ENCODE assay signal across 18 cellular contexts in the genomic region with DNA sequence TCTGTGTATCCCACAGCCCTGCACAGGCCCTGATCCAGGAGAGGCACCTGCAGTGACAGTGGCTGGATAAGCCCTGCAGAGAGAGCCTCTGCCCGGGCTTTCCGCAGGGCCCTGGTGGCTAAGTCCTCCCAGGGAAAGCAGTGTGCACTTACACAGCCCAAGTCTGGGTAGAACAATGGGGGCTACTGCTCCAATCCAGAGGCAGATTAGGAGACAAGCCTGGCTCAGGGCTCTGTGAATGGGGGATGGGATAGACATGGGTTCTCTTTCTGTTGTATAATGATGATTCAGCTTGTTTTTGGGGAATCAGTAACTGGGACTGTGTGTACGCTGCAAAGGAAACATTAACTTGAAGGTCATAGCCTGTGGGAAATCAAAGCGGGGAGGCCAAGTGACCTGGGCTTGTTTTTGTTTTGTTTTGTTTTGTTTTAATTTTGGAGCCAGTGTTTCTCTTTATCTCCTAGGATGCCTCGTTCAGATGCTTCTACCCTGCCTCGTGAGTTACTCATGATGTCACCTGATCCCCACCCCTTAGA. TPM values are rescaled to one million over a fixed set of nuclear protein-coding genes. Genes with fewer than 3 reads are reported as not detected.
DNase-seq lines count a peak whose midpoint lies in the region; ATAC-seq and TF ChIP-seq lines count a peak whose summit lies in the region.
"Had no signal": no experiment of that assay in that cellular context is flagged by ENCODE, and none has a peak within 500 bp of the region (broad histone marks: within the 10 kb centered on the region; RNA-seq: fewer than 3 reads in every experiment).

No MANE protein-coding gene starts in this region.

- peaks cover 15% of the 10 kb centered on the region for H3K4me1 Mint-ChIP-seq in progenitor cell of endocrine pancreas (ENCODE audit: low read depth)
- peaks cover 12% of the 10 kb centered on the region for H3K4me1 Mint-ChIP-seq in type B pancreatic cell (ENCODE audit: unreplicated experiment)
- H3K4me1 Mint-ChIP-seq in Calu3 (ENCODE audit: low read depth, unreplicated experiment), result peaks cover 19% of the 10 kb centered on the region

- ATAC-seq in body of pancreas (no peak), HG03108 (IDR thresholded peaks at IDR 0.05; ENCODE audit: unreplicated experiment) (no peak)

- DNase-seq in Caki2 (ENCODE audit: low read depth) (peak; percentile 64), body of pancreas (peak in 2 of 4 donors; percentile 25 to 37), left kidney (ENCODE audit: low read depth, low spot score) (peak; percentile 39), progenitor cell of endocrine pancreas (ENCODE audit: low spot score, unreplicated experiment) (no peak), type B pancreatic cell (ENCODE audit: extremely low spot score, unreplicated experiment) (no peak), Calu3 (no peak)
- DNase-seq: CD8-positive, alpha-beta memory T cell; DND-41; H9; NCI-H1105; NCI-H1694 treated with DMSO at 0.1 percent for 48 hours; NCI-H2107; NCI-H510A; NCI-H774; PC-9 had no signal

- H3K9me3 Mint-ChIP-seq in progenitor cell of endocrine pancreas (ENCODE audit: low read depth) (no peaks in the 10 kb centered on the region), type B pancreatic cell (no peaks in the 10 kb centered on the region), Calu3 (ENCODE audit: low read depth, unreplicated experiment) (peaks cover 3% of the 10 kb centered on the region)
- H3K9me3 Mint-ChIP-seq: H9 had no signal

- no peak for TF ChIP-seq POLR2A in body of pancreas (IDR thresholded peaks at IDR 0.05)

- H3K9me3 ChIP-seq in body of pancreas, result no peaks in the 10 kb centered on the region

- intact Hi-C loops in body of pancreas (cut with DNase I), result no loop called here
- intact Hi-C loops in Calu3 (cut with micrococcal nuclease; ENCODE audit: unreplicated experiment), result no loop called here

- WGBS in body of pancreas, 2 donors, result 48 to 50% methylated on average over 5 of the region's 6 CpGs

- in situ Hi-C loops in Caki2 (cut with HindIII; ENCODE audit: low pct_unique_long_range_greater_than_20kb, low sequenced_read_pairs), result no loop called here

- CTCF ChIA-PET in Calu3 (lab: Charles Lee), result no interaction called here

- no peak for TF ChIP-seq CTCF in body of pancreas (IDR thresholded peaks at IDR 0.05)
- TF ChIP-seq CTCF in progenitor cell of endocrine pancreas (IDR thresholded peaks at IDR 0.05; ENCODE audit: unreplicated experiment), result no peak
- TF ChIP-seq CTCF in type B pancreatic cell (conservative IDR thresholded peaks at IDR 0.05), result no peak
- no peak for TF ChIP-seq CTCF in Calu3 (IDR thresholded peaks at IDR 0.05; ENCODE audit: unreplicated experiment)

- no peak overlapping the region for H3K4me3 Mint-ChIP-seq in progenitor cell of endocrine pancreas (ENCODE audit: low read depth)
- H3K4me3 Mint-ChIP-seq in type B pancreatic cell, result no peak overlapping the region
- H3K4me3 Mint-ChIP-seq in Calu3 (ENCODE audit: low read depth, unreplicated experiment), result no peak overlapping the region
- H3K4me3 Mint-ChIP-seq: CD8-positive, alpha-beta memory T cell; H9 had no signal

- H3K27ac Mint-ChIP-seq in progenitor cell of endocrine pancreas (peak overlapping the region; percentile 6), type B pancreatic cell (no peak overlapping the region), Calu3 (ENCODE audit: unreplicated experiment) (no peak overlapping the region)
- H3K27ac Mint-ChIP-seq: CD8-positive, alpha-beta memory T cell; H9 had no signal

- H3K36me3 Mint-ChIP-seq in progenitor cell of endocrine pancreas (ENCODE audit: insufficient read depth), result no peaks in the 10 kb centered on the region
- no peaks in the 10 kb centered on the region for H3K36me3 Mint-ChIP-seq in type B pancreatic cell
- H3K36me3 Mint-ChIP-seq in Calu3 (ENCODE audit: insufficient read depth, unreplicated experiment), result peaks cover 19% of the 10 kb centered on the region
- H3K36me3 Mint-ChIP-seq: CD8-positive, alpha-beta memory T cell had no signal

- H3K27ac ChIP-seq in body of pancreas, result peak overlapping the region in 3 of 4 donors; percentile 68 to 77 (median 72)
- H3K27ac ChIP-seq: BLaER1 treated with 17β-estradiol and CSF1 and Interleukin-3, amounts not matched to agents 10 nM and 100 nM; PC-9 had no signal

- H3K27me3 ChIP-seq in body of pancreas, result no peaks in the 10 kb centered on the region

- no peak overlapping the region for H3K4me3 ChIP-seq in body of pancreas
- H3K4me3 ChIP-seq: BLaER1 treated with 17β-estradiol and CSF1 and Interleukin-3, amounts not matched to agents 10 nM and 100 nM; PC-9 had no signal

- H3K36me3 ChIP-seq in body of pancreas (replicated peaks in 1 of 2; ENCODE audit: insufficient read depth in 1 of 2, low read depth in 2 of 2), result no peaks in the 10 kb centered on the region
- H3K36me3 ChIP-seq: BLaER1 treated with 17β-estradiol and CSF1 and Interleukin-3, amounts not matched to agents 10 nM and 100 nM had no signal

- H3K27me3 Mint-ChIP-seq in progenitor cell of endocrine pancreas (peaks cover 44% of the 10 kb centered on the region), type B pancreatic cell (peaks cover 46% of the 10 kb centered on the region), Calu3 (ENCODE audit: unreplicated experiment) (peaks cover 25% of the 10 kb centered on the region)

- peaks cover 36% of the 10 kb centered on the region for H3K4me1 ChIP-seq in body of pancreas
- H3K4me1 ChIP-seq: BLaER1 treated with 17β-estradiol and CSF1 and Interleukin-3, amounts not matched to agents 10 nM and 100 nM had no signal

- no TSS peak for BruUV-seq in Calu3 (replicated peaks; lab: Mats Ljungman, UMichigan)

RNA-seq across cellular contexts. Expression of gene ALDH1L1, which starts 4.1 kb away (rescaled TPM):
- total RNA-seq in Caki2 (2014; rRNA removed; shearing (Covaris generic); ENCODE audit: low replicate concordance), result 2.6 and 5.9 TPM in 2 replicates
- total RNA-seq in body of pancreas (10 to 100 TPM; 54.7 to 65.3 TPM), progenitor cell of endocrine pancreas (3.1 and 4.7 TPM in 2 replicates), type B pancreatic cell (ENCODE audit: low replicate concordance) (5.0 and 10.2 TPM in 2 replicates), Calu3 (2022) (4.4 and 11.2 TPM in 2 replicates)
- total RNA-seq: CD8-positive, alpha-beta memory T cell; G401 had no signal

Comparison
In these comparisons a context has a peak if more than half of its experiments do, and no peak if none do; other contexts are left out.
1. DNase-seq: peak in Caki2 (single experiment) and left kidney (single experiment); none in progenitor cell of endocrine pancreas (single experiment), type B pancreatic cell (single experiment) and Calu3 (single experiment).